In the genomic region with DNA sequence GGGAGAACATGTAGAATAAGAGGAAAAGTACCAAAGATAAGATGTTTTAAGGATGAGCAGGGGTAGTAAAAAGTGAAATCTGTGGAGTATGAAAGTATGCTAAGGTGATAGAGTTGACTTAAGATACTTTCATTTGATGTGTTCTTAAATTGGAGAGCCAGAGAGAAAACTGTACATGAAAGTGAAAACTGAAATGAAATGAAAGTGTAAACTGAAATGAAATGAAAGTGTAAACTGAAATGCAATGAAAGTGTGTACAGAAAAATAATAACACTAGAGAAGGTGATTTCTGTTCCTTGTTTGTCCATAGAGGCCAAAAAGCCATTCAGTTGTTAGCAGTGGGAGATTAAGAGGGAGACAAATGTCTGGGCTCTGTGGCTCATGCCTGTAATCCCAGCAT, we compare ENCODE assay signal across 20 cellular contexts. TPM values are rescaled to one million over a fixed set of nuclear protein-coding genes. Genes with fewer than 3 reads are reported as not detected.
DNase-seq lines count a peak whose midpoint lies in the region; ATAC-seq and TF ChIP-seq lines count a peak whose summit lies in the region.
"Had no signal": no experiment of that assay in that cellular context is flagged by ENCODE, and none has a peak within 500 bp of the region (broad histone marks: within the 10 kb centered on the region; RNA-seq: fewer than 3 reads in every experiment).

No MANE protein-coding gene starts in this region.

- no peak overlapping the region for H3K27ac Mint-ChIP-seq in activated T-helper 17 cell treated with anti-CD3 and anti-CD28 coated beads, Interleukin-2, amount 50 U/mL, for 72 hours
- H3K27ac Mint-ChIP-seq in natural killer cell: no peak overlapping the region
- H3K27ac Mint-ChIP-seq: natural killer cell treated with Interleukin-12 subunit alpha and Interleukin-12 subunit beta and Interleukin-15 and Interleukin-18, amount 100 ng/mL, for 72 hours; T-helper 1 cell treated with Interleukin-12 subunit alpha and Interleukin-12 subunit beta and Interleukin-4 antibody, amounts not matched to agents 30 μg/mL and 1 μg/mL, for 36 hours had no signal

- DNase-seq in GM06990 (ENCODE audit: extremely low read depth, insufficient read length) (peak; percentile 10), NK-92 (lab: John Stamatoyannopoulos, UW; ENCODE audit: unreplicated experiment) (no peak), NCI-H146 (lab: John Stamatoyannopoulos, UW) (no peak), natural killer cell (no peak), AG20443 (ENCODE audit: low spot score) (no peak)
- DNase-seq: activated CD4-positive, alpha-beta T cell treated with anti-CD3 and anti-CD28 coated beads, Interleukin-2, amount 50 U/mL, for 4 hours; activated gamma-delta T cell; brain microvascular endothelial cell; DMS153; effector CD4-positive, alpha-beta T cell; KG1; NCI-H1417 treated with DMSO at 0.1 percent for 48 hours; stimulated activated CD4-positive, alpha-beta T cell treated with anti-CD3 and anti-CD28 coated beads, Interleukin-2, amount 100 ng/mL, for 48 hours; transverse colon had no signal

- H3K36me3 Mint-ChIP-seq in activated T-helper 17 cell treated with anti-CD3 and anti-CD28 coated beads, Interleukin-2, amount 50 U/mL, for 72 hours (ENCODE audit: low read depth): peaks cover 77% of the 10 kb centered on the region
- H3K36me3 Mint-ChIP-seq in natural killer cell: no peaks in the 10 kb centered on the region

- H3K27me3 Mint-ChIP-seq in activated T-helper 17 cell treated with anti-CD3 and anti-CD28 coated beads, Interleukin-2, amount 50 U/mL, for 72 hours: no peaks in the 10 kb centered on the region
- no peaks in the 10 kb centered on the region for H3K27me3 Mint-ChIP-seq in natural killer cell (ENCODE audit: low read depth in 2 of 2)
- H3K27me3 Mint-ChIP-seq: natural killer cell treated with Interleukin-12 subunit alpha and Interleukin-12 subunit beta and Interleukin-15 and Interleukin-18, amount 100 ng/mL, for 72 hours had no signal

- no peak overlapping the region for H3K4me3 ChIP-seq in GM06990 (replicated peaks; ENCODE audit: low read depth, low read length)
- H3K4me3 ChIP-seq: lung, transverse colon had no signal

- no peaks in the 10 kb centered on the region; the same call in none of the 2 replicates for H3K36me3 ChIP-seq in GM06990 (ENCODE audit: control insufficient read depth, insufficient read depth, low read length)

- TF ChIP-seq CTCF in GM06990 (IDR thresholded peaks at IDR 0.05; ENCODE audit: insufficient read depth, low read length, poor library complexity, severe bottlenecking) (no peak), natural killer cell (IDR thresholded peaks at IDR 0.05) (no peak)

- no peaks in the 10 kb centered on the region for H3K9me3 Mint-ChIP-seq in activated T-helper 17 cell treated with anti-CD3 and anti-CD28 coated beads, Interleukin-2, amount 50 U/mL, for 72 hours
- no peaks in the 10 kb centered on the region for H3K9me3 Mint-ChIP-seq in natural killer cell
- H3K9me3 Mint-ChIP-seq: natural killer cell treated with Interleukin-12 subunit alpha and Interleukin-12 subunit beta and Interleukin-15 and Interleukin-18, amount 100 ng/mL, for 72 hours; T-helper 1 cell treated with Interleukin-12 subunit alpha and Interleukin-12 subunit beta and Interleukin-4 antibody, amounts not matched to agents 30 μg/mL and 1 μg/mL, for 36 hours had no signal

- ATAC-seq in GM19043 (IDR thresholded peaks at IDR 0.05; ENCODE audit: low read depth, unreplicated experiment) (peak; percentile 44), HG02852 (IDR thresholded peaks at IDR 0.05; ENCODE audit: unreplicated experiment) (peak; percentile 72), natural killer cell (no peak)
- ATAC-seq in activated T-helper 17 cell treated with anti-CD3 and anti-CD28 coated beads, Interleukin-2, amount 50 U/mL, for 72 hours (replicated peaks): no peak
- ATAC-seq: natural killer cell treated with Interleukin-12 subunit alpha and Interleukin-12 subunit beta and Interleukin-15 and Interleukin-18, amount 100 ng/mL, for 72 hours had no signal

- no peaks in the 10 kb centered on the region for H3K27me3 ChIP-seq in GM06990 (replicated peaks; ENCODE audit: control insufficient read depth, insufficient read depth, low read length)
- H3K27me3 ChIP-seq: brain microvascular endothelial cell, transverse colon had no signal

- intact Hi-C loops in natural killer cell (cut with micrococcal nuclease): no loop called here

- peaks cover 49% of the 10 kb centered on the region for H3K4me1 Mint-ChIP-seq in activated T-helper 17 cell treated with anti-CD3 and anti-CD28 coated beads, Interleukin-2, amount 50 U/mL, for 72 hours
- no peaks in the 10 kb centered on the region for H3K4me1 Mint-ChIP-seq in natural killer cell

- peak overlapping the region; percentile 29 for H3K4me3 Mint-ChIP-seq in activated T-helper 17 cell treated with anti-CD3 and anti-CD28 coated beads, Interleukin-2, amount 50 U/mL, for 72 hours
- no peak overlapping the region for H3K4me3 Mint-ChIP-seq in natural killer cell
- H3K4me3 Mint-ChIP-seq: natural killer cell treated with Interleukin-12 subunit alpha and Interleukin-12 subunit beta and Interleukin-15 and Interleukin-18, amount 100 ng/mL, for 72 hours; T-helper 1 cell treated with Interleukin-12 subunit alpha and Interleukin-12 subunit beta and Interleukin-4 antibody, amounts not matched to agents 30 μg/mL and 1 μg/mL, for 36 hours had no signal

RNA-seq across cellular contexts. Expression of a gene that starts 17.5 kb away (rescaled TPM):
- 10 to 100 TPM; 62.0 to 64.3 TPM for total RNA-seq in activated T-helper 17 cell treated with anti-CD3 and anti-CD28 coated beads, Interleukin-2, amount 50 U/mL, for 72 hours
- total RNA-seq in natural killer cell: 10 to 100 TPM; 20.7 to 54.7 (median 44.9) TPM

Comparison
In these comparisons a context has a peak if more than half of its experiments do, and no peak if none do; other contexts are left out.
1. ATAC-seq: peak in GM19043 (single experiment) and HG02852 (single experiment); none in activated T-helper 17 cell treated with anti-CD3 and anti-CD28 coated beads, Interleukin-2, amount 50 U/mL, for 72 hours (single experiment) and natural killer cell (0 of 3).